In genomic region chr7:36291387-36292316, GRCh38 we compare ENCODE assay signal across 8 cellular contexts.
A peak's percentile ranks its signal among the peaks of the same experiment; 100 is the strongest.
DNase-seq lines count a peak whose midpoint lies in the region; ATAC-seq and TF ChIP-seq lines count a peak whose summit lies in the region.

No MANE protein-coding gene starts in this region.

- ATAC-seq in GM21723 (IDR thresholded peaks at IDR 0.05; ENCODE audit: unreplicated experiment) (peak; percentile 69), gastrocnemius medialis (peak; percentile 47 to 57), GM21447 (IDR thresholded peaks at IDR 0.05; ENCODE audit: unreplicated experiment) (no peak)

- H3K9me3 Mint-ChIP-seq in CD14-positive monocyte: no peaks in the 10 kb centered on the region

- H3K27me3 ChIP-seq in gastrocnemius medialis: no peaks in the 10 kb centered on the region

- H3K4me1 Mint-ChIP-seq in CD14-positive monocyte: peaks cover 44% of the 10 kb centered on the region

- peaks cover 0 to 8% (median 0%) of the 10 kb centered on the region in 3 donors for H3K27me3 Mint-ChIP-seq in CD14-positive monocyte (ENCODE audit: low read depth in 3 of 3)

- H3K36me3 ChIP-seq in gastrocnemius medialis: no peaks in the 10 kb centered on the region

- peaks cover 49 to 60% of the 10 kb centered on the region in 2 donors for H3K4me1 ChIP-seq in gastrocnemius medialis

- peak; percentile 73 for DNase-seq in CD14-positive monocyte (ENCODE audit: low spot score)
- peak; percentile 87 for DNase-seq in NCI-H1694 (lab: John Stamatoyannopoulos, UW)
- DNase-seq in T-helper 22 cell (ENCODE audit: low read depth): peak; percentile 42
- DNase-seq in astrocyte of the hippocampus (ENCODE audit: low read depth, low spot score): peak; percentile 94
- DNase-seq in hippocampal formation (lab: John Stamatoyannopoulos, UW): peak; percentile 81 to 85
- peak; percentile 71 to 82 for DNase-seq in gastrocnemius medialis

- in situ Hi-C loops in gastrocnemius medialis (cut with MboI; ENCODE audit: low sequenced_read_pairs in 4 of 4): loop anchor here (5.0 to 25.0 kb wide), 5 partner anchors 129 to 307 kb away; partner anchors contain the start of gene EEPD1 (in 4 of the 4)

- intact Hi-C loops in CD14-positive monocyte (cut with micrococcal nuclease): loop anchor here (2.0 to 10.0 kb wide), 6 partner anchors 84 to 307 kb away; partner anchors contain the start of gene EEPD1 (in 1 of the 2)
- intact Hi-C loops in gastrocnemius medialis (cut with DNase I; ENCODE audit: low total_unique reads): loop anchor here (1.0 to 5.0 kb wide), 6 partner anchors 139 to 489 kb away; partner anchors contain the start of genes EEPD1 and SEPTIN7

- H3K9me3 ChIP-seq in gastrocnemius medialis: no peaks in the 10 kb centered on the region

- peak overlapping the region; percentile 72 to 87 for H3K4me3 Mint-ChIP-seq in CD14-positive monocyte

- peak; percentile 99 for TF ChIP-seq CTCF in CD14-positive monocyte (IDR thresholded peaks at IDR 0.05)
- peak; percentile 97 to 99 (median 97) for TF ChIP-seq CTCF in gastrocnemius medialis (IDR thresholded peaks at IDR 0.05 in 4 of 5, conservative IDR thresholded peaks at IDR 0.05 in 1 of 5)

- peak overlapping the region; percentile 86 to 96 (median 94) for H3K27ac ChIP-seq in gastrocnemius medialis

- H3K4me3 ChIP-seq in gastrocnemius medialis: peak overlapping the region; percentile 30 to 47 (median 35)

- no peak for TF ChIP-seq POLR2A in gastrocnemius medialis (IDR thresholded peaks at IDR 0.05)

- peaks cover 39 to 49% of the 10 kb centered on the region in 2 donors for H3K36me3 Mint-ChIP-seq in CD14-positive monocyte

- peak overlapping the region in 5 of 7 donors; percentile 73 to 93 (median 84) for H3K27ac Mint-ChIP-seq in CD14-positive monocyte

Comparison
In these comparisons a context has a peak if more than half of its experiments do, and no peak if none do; other contexts are left out.
1. DNase-seq: peak in every context shown above with its lines; median percentile 94 in astrocyte of the hippocampus; 87 in NCI-H1694; 83 in hippocampal formation; 76 in gastrocnemius medialis; 73 in CD14-positive monocyte; 42 in T-helper 22 cell.